In the genomic region with DNA sequence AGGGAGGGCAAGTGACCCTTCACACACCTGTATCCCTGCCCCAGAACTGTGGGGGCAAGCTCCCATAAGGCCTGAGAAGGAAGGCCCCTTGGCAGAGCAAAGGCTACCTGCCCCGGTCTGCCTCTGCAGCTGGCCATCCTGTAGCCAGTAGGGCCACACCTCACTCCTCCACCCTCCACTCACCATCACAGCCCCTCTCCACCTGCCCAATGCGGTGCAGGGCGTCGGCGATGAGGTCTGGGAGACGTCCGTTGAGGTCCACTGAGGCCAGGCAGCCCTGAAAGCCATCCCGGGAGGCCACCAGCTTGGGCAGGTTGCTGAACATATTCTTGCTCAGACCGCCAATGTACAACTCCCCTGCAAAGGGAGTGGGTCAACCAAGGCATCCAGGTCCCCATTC, we compare ENCODE assay signal across 35 cellular contexts. TPM values are rescaled to one million over a fixed set of nuclear protein-coding genes. Genes with fewer than 3 reads are reported as not detected.
"Had no signal": no experiment of that assay in that cellular context is flagged by ENCODE, and none has a peak within 500 bp of the region (broad histone marks: within the 10 kb centered on the region; RNA-seq: fewer than 3 reads in every experiment).

No MANE protein-coding gene starts in this region.

- DNase-seq: activated CD4-positive, alpha-beta memory T cell treated with anti-CD3 and anti-CD28 coated beads for 36 hours; activated CD4-positive, alpha-beta T cell treated with anti-CD3 and anti-CD28 coated beads for 36 hours; activated CD4-positive, alpha-beta T cell treated with anti-CD3 and anti-CD28 coated beads, Interleukin-2, amount 10 ng/mL, durations not matched to agents 24 days and 14 days; activated CD4-positive, CD25-positive, alpha-beta regulatory T cell; activated CD4-positive, CD25-positive, alpha-beta regulatory T cell treated with anti-CD3 and anti-CD28 coated beads, Interleukin-2, amount 50 U/mL, for 72 hours; activated CD8-positive, alpha-beta memory T cell treated with anti-CD3 and anti-CD28 coated beads, Interleukin-2, amount 10 ng/mL, durations not matched to agents 7 days and 5 days; activated CD8-positive, alpha-beta memory T cell treated with anti-CD3 and anti-CD28 coated beads, Interleukin-2, amount 50 U/mL, for 4 hours; activated CD8-positive, alpha-beta T cell treated with anti-CD3 and anti-CD28 coated beads, Interleukin-2, amount 10 ng/mL, durations not matched to agents 7 days and 5 days; activated gamma-delta T cell; activated naive CD4-positive, alpha-beta T cell; activated naive CD4-positive, alpha-beta T cell treated with anti-CD3 and anti-CD28 coated beads, Interleukin-2, amount 10 ng/mL, durations not matched to agents 7 days and 5 days; activated naive CD8-positive, alpha-beta T cell treated with anti-CD3 and anti-CD28 coated beads, Interleukin-2, amount 10 ng/mL, durations not matched to agents 7 days and 5 days; activated T-cell treated with anti-CD3 and anti-CD28 coated beads, Interleukin-2, amount 50 U/mL, for 1 hour; activated T-cell treated with anti-CD3 and anti-CD28 coated beads, Interleukin-2, amount 50 U/mL, for 72 hours; central memory CD4-positive, alpha-beta T cell; cerebellar nuclear complex; colonic mucosa; effector CD8-positive, alpha-beta T cell; esophagus squamous epithelium; foreskin melanocyte; T-helper 1 cell; T-helper 17 cell had no signal

- H3K27ac ChIP-seq: ascending aorta, breast epithelium, cardiac muscle cell, colonic mucosa, epithelial cell of prostate, esophagus squamous epithelium, gastroesophageal sphincter had no signal

- ATAC-seq: activated CD4-positive, alpha-beta T cell treated with anti-CD3 and anti-CD28 coated beads for 36 hours; activated CD8-positive, alpha-beta memory T cell treated with anti-CD3 and anti-CD28 coated beads, Interleukin-2, amount 10 ng/mL, durations not matched to agents 7 days and 5 days; activated CD8-positive, alpha-beta T cell treated with anti-CD3 and anti-CD28 coated beads, Interleukin-2, amount 10 ng/mL, durations not matched to agents 7 days and 5 days; activated naive CD4-positive, alpha-beta T cell treated with anti-CD3 and anti-CD28 coated beads, Interleukin-2, amount 50 U/mL, for 72 hours; activated T-cell treated with anti-CD3 and anti-CD28 coated beads, Interleukin-2, amount 50 U/mL, for 72 hours; gastroesophageal sphincter; T-helper 17 cell had no signal

- H3K9me3 ChIP-seq: ascending aorta, breast epithelium, colonic mucosa, esophagus squamous epithelium, gastroesophageal sphincter had no signal

- H3K4me3 ChIP-seq: ascending aorta, breast epithelium, cardiac muscle cell, colonic mucosa, esophagus squamous epithelium, gastroesophageal sphincter had no signal

- H3K4me1 ChIP-seq: breast epithelium, colonic mucosa had no signal

- H3K27me3 Mint-ChIP-seq: brain had no signal

- H3K27ac Mint-ChIP-seq: activated CD4-positive, alpha-beta memory T cell treated with anti-CD3 and anti-CD28 coated beads for 36 hours; activated CD4-positive, alpha-beta T cell treated with anti-CD3 and anti-CD28 coated beads for 36 hours; activated CD4-positive, alpha-beta T cell treated with anti-CD3 and anti-CD28 coated beads, Interleukin-2, amount 10 ng/mL, durations not matched to agents 24 days and 14 days; activated CD8-positive, alpha-beta memory T cell treated with anti-CD3 and anti-CD28 coated beads, Interleukin-2, amount 10 ng/mL, durations not matched to agents 7 days and 5 days; activated CD8-positive, alpha-beta T cell treated with anti-CD3 and anti-CD28 coated beads, Interleukin-2, amount 10 ng/mL, durations not matched to agents 7 days and 5 days; activated naive CD4-positive, alpha-beta T cell treated with anti-CD3 and anti-CD28 coated beads, Interleukin-2, amount 50 U/mL, for 72 hours; activated naive CD8-positive, alpha-beta T cell treated with anti-CD3 and anti-CD28 coated beads, Interleukin-2, amount 10 ng/mL, durations not matched to agents 7 days and 5 days; activated T-cell treated with anti-CD3 and anti-CD28 coated beads, Interleukin-2, amount 50 U/mL, for 72 hours; T-helper 17 cell had no signal

- H3K4me1 Mint-ChIP-seq: activated CD4-positive, alpha-beta T cell treated with anti-CD3 and anti-CD28 coated beads for 36 hours; activated naive CD4-positive, alpha-beta T cell treated with anti-CD3 and anti-CD28 coated beads, Interleukin-2, amount 10 ng/mL, durations not matched to agents 7 days and 5 days had no signal

- H3K4me3 Mint-ChIP-seq: activated CD4-positive, alpha-beta memory T cell treated with anti-CD3 and anti-CD28 coated beads for 36 hours; activated CD4-positive, alpha-beta T cell treated with anti-CD3 and anti-CD28 coated beads for 36 hours; activated CD4-positive, alpha-beta T cell treated with anti-CD3 and anti-CD28 coated beads, Interleukin-2, amount 10 ng/mL, durations not matched to agents 24 days and 14 days; activated CD8-positive, alpha-beta memory T cell treated with anti-CD3 and anti-CD28 coated beads, Interleukin-2, amount 10 ng/mL, durations not matched to agents 7 days and 5 days; activated CD8-positive, alpha-beta T cell treated with anti-CD3 and anti-CD28 coated beads, Interleukin-2, amount 10 ng/mL, durations not matched to agents 7 days and 5 days; activated naive CD4-positive, alpha-beta T cell treated with anti-CD3 and anti-CD28 coated beads, Interleukin-2, amount 10 ng/mL, durations not matched to agents 7 days and 5 days; activated naive CD8-positive, alpha-beta T cell treated with anti-CD3 and anti-CD28 coated beads, Interleukin-2, amount 10 ng/mL, durations not matched to agents 7 days and 5 days; activated T-cell treated with anti-CD3 and anti-CD28 coated beads, Interleukin-2, amount 50 U/mL, for 72 hours; T-helper 17 cell had no signal

- H3K36me3 Mint-ChIP-seq: activated CD4-positive, alpha-beta memory T cell treated with anti-CD3 and anti-CD28 coated beads for 36 hours; activated CD8-positive, alpha-beta memory T cell treated with anti-CD3 and anti-CD28 coated beads, Interleukin-2, amount 10 ng/mL, durations not matched to agents 7 days and 5 days; activated naive CD4-positive, alpha-beta T cell treated with anti-CD3 and anti-CD28 coated beads, Interleukin-2, amount 10 ng/mL, durations not matched to agents 7 days and 5 days; activated naive CD4-positive, alpha-beta T cell treated with anti-CD3 and anti-CD28 coated beads, Interleukin-2, amount 50 U/mL, for 72 hours; activated naive CD8-positive, alpha-beta T cell treated with anti-CD3 and anti-CD28 coated beads, Interleukin-2, amount 10 ng/mL, durations not matched to agents 7 days and 5 days; brain had no signal

- H3K9me3 Mint-ChIP-seq: activated CD4-positive, alpha-beta memory T cell treated with anti-CD3 and anti-CD28 coated beads for 36 hours; activated CD4-positive, alpha-beta T cell treated with anti-CD3 and anti-CD28 coated beads, Interleukin-2, amount 10 ng/mL, durations not matched to agents 24 days and 14 days; activated naive CD4-positive, alpha-beta T cell treated with anti-CD3 and anti-CD28 coated beads, Interleukin-2, amount 10 ng/mL, durations not matched to agents 7 days and 5 days; activated naive CD4-positive, alpha-beta T cell treated with anti-CD3 and anti-CD28 coated beads, Interleukin-2, amount 50 U/mL, for 72 hours; activated naive CD8-positive, alpha-beta T cell treated with anti-CD3 and anti-CD28 coated beads, Interleukin-2, amount 10 ng/mL, durations not matched to agents 7 days and 5 days; activated T-cell treated with anti-CD3 and anti-CD28 coated beads, Interleukin-2, amount 50 U/mL, for 72 hours; brain had no signal

- H3K27me3 ChIP-seq: ascending aorta had no signal

- H3K36me3 ChIP-seq: breast epithelium, cardiac muscle cell, colonic mucosa, esophagus squamous epithelium, gastroesophageal sphincter had no signal

RNA-seq across cellular contexts. Expression of a gene that starts 57.5 kb away (rescaled TPM):
- total RNA-seq: activated CD4-positive, alpha-beta memory T cell treated with anti-CD3 and anti-CD28 coated beads for 36 hours; activated CD4-positive, alpha-beta T cell treated with anti-CD3 and anti-CD28 coated beads for 36 hours; activated CD4-positive, alpha-beta T cell treated with anti-CD3 and anti-CD28 coated beads, Interleukin-2, amount 10 ng/mL, durations not matched to agents 24 days and 14 days; activated CD8-positive, alpha-beta memory T cell treated with anti-CD3 and anti-CD28 coated beads for 36 hours; activated CD8-positive, alpha-beta memory T cell treated with anti-CD3 and anti-CD28 coated beads, Interleukin-2, amount 10 ng/mL, durations not matched to agents 7 days and 5 days; activated CD8-positive, alpha-beta T cell treated with anti-CD3 and anti-CD28 coated beads, Interleukin-2, amount 10 ng/mL, durations not matched to agents 7 days and 5 days; activated naive CD4-positive, alpha-beta T cell treated with anti-CD3 and anti-CD28 coated beads, Interleukin-2, amount 50 U/mL, for 72 hours; activated naive CD8-positive, alpha-beta T cell treated with anti-CD3 and anti-CD28 coated beads, Interleukin-2, amount 10 ng/mL, durations not matched to agents 7 days and 5 days; activated T-cell treated with anti-CD3 and anti-CD28 coated beads, Interleukin-2, amount 50 U/mL, for 72 hours; ascending aorta; breast epithelium; cardiac muscle cell; colonic mucosa; dermis microvascular lymphatic vessel endothelial cell; endothelial cell of umbilical vein; esophagus squamous epithelium; fibroblast of lung; fibroblast of villous mesenchyme; gastroesophageal sphincter; glomerular endothelial cell; T-helper 17 cell had no signal
